ENCODE assay signal across 8 cellular contexts in the genomic region with DNA sequence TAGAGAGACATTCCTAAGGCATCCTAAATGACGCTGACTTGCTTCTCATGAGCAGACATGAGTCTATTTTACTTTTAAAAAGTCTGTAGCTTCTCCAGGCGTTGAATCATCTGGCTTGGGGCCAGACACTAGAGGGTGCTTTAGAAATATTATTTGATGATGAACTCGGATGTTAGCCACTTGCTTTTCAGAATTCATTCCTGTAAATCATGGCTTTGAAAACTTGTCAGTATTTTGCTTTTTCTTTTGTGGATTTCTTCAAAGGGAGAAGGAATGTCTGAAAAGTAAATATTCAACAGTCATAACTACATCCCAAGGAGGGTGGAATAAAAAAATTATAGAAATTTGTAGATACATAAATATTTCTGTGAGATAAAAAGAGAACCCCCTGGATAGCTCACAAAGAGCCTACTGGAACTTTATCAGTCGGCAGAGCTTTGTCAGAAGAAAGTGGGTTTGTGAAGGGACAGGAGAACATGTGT.
DNase-seq lines count a peak whose midpoint lies in the region; ATAC-seq, FAIRE-seq and TF ChIP-seq lines count a peak whose summit lies in the region.

No MANE protein-coding gene starts in this region.

- no peak for DNase-seq in D721Med (ENCODE audit: insufficient read length, low spot score)
- peak; percentile 45 to 70 for DNase-seq in NCI-H446 (lab: John Stamatoyannopoulos, UW)
- DNase-seq in epithelial cell of prostate (ENCODE audit: low read depth, low spot score), result peak; percentile 24
- DNase-seq in occipital lobe (lab: John Stamatoyannopoulos, UW), result peak; percentile 4

- no peak overlapping the region for H3K27ac ChIP-seq in epithelial cell of prostate

- no peak for FAIRE-seq in D721Med (lab: Jason Lieb, UNC)

- ATAC-seq in GM18505 (IDR thresholded peaks at IDR 0.05; ENCODE audit: unreplicated experiment) (no peak), HG03520 (IDR thresholded peaks at IDR 0.05; ENCODE audit: unreplicated experiment) (no peak), HG02798 (IDR thresholded peaks at IDR 0.05; ENCODE audit: poor library complexity, unreplicated experiment) (no peak), GM19328 (IDR thresholded peaks at IDR 0.05; ENCODE audit: unreplicated experiment) (no peak)

- no peak for TF ChIP-seq POLR2A in GM18505 (IDR thresholded peaks at IDR 0.05; ENCODE audit: borderline replicate concordance, extremely low read depth, insufficient read depth, insufficient read length)

- peak; percentile 30 for TF ChIP-seq CTCF in D721Med (IDR thresholded peaks at IDR 0.05; ENCODE audit: insufficient read depth, missing control alignments)
